8 cellular contexts compared by ENCODE assay signal in genomic region chr1:203627819-203628184, GRCh38. TPM values are rescaled to one million over a fixed set of nuclear protein-coding genes. Genes with fewer than 3 reads are reported as not detected.
DNase-seq lines count a peak whose midpoint lies in the region; ATAC-seq, FAIRE-seq and TF ChIP-seq lines count a peak whose summit lies in the region.

No MANE protein-coding gene starts in this region.

- no peak for ATAC-seq in omental fat pad (ENCODE audit: low FRiP score)
- ATAC-seq in HG02642 (IDR thresholded peaks at IDR 0.05; ENCODE audit: poor library complexity, unreplicated experiment) = no peak

- H3K4me1 ChIP-seq in iPS-18a (ENCODE audit: control insufficient read depth, low read depth, low read length) (peaks cover 23% of the 10 kb centered on the region), small intestine (ENCODE audit: control insufficient read depth in 2 of 2, insufficient read depth in 1 of 2, low read depth in 1 of 2, low read length in 1 of 2) (no peaks in the 10 kb centered on the region)

- H3K9me3 ChIP-seq in iPS-18a (ENCODE audit: control insufficient read depth, low read depth, low read length) (no peaks in the 10 kb centered on the region), small intestine (ENCODE audit: control insufficient read depth, low read depth) (no peaks in the 10 kb centered on the region)

- H3K27ac ChIP-seq in angular gyrus (ENCODE audit: low read depth, low read length) (peak overlapping the region; percentile 59), iPS-18a (ENCODE audit: low read length) (no peak overlapping the region), small intestine (ENCODE audit: low read depth in 1 of 2, low read length in 1 of 2) (peak overlapping the region in 1 of 2 donors; percentile 81)

- DNase-seq in EL (peak; percentile 62), NB4 (ENCODE audit: low read depth) (peak; percentile 66), small intestine (peak; percentile 54), omental fat pad (ENCODE audit: low spot score) (no peak), SW 1271 (lab: John Stamatoyannopoulos, UW) (no peak)

- H3K36me3 ChIP-seq in iPS-18a (ENCODE audit: control insufficient read depth, low read depth, low read length) = no peaks in the 10 kb centered on the region
- no peaks in the 10 kb centered on the region for H3K36me3 ChIP-seq in small intestine (ENCODE audit: control insufficient read depth in 2 of 2, insufficient read depth in 2 of 2, low read length in 2 of 2)

- H3K27me3 ChIP-seq in iPS-18a (ENCODE audit: control insufficient read depth, insufficient read depth, low read length) (peaks cover 33% of the 10 kb centered on the region), small intestine (ENCODE audit: control insufficient read depth in 2 of 2, insufficient read depth in 2 of 2, low read length in 2 of 2) (no peaks in the 10 kb centered on the region)

- no peak overlapping the region for H3K9ac ChIP-seq in iPS-18a (ENCODE audit: low read length)

- no peak for TF ChIP-seq POLR2A in NB4 (IDR thresholded peaks at IDR 0.05; ENCODE audit: extremely low read depth, insufficient read length)

- TF ChIP-seq CTCF in NB4 (IDR thresholded peaks at IDR 0.05; ENCODE audit: low read depth, low read length) (no peak), omental fat pad (IDR thresholded peaks at IDR 0.05) (no peak)

- WGBS in small intestine, 3 donors = 0 to 4% (median 3%) methylated on average over 9 of the region's 9 CpGs

- H3K4me3 ChIP-seq in NB4 (ENCODE audit: low read depth, low read length) = peak overlapping the region; percentile 73
- H3K4me3 ChIP-seq in iPS-18a (ENCODE audit: low read length) = peak overlapping the region; percentile 82
- peak overlapping the region; percentile 21 to 65 for H3K4me3 ChIP-seq in small intestine (ENCODE audit: low read depth in 1 of 2, low read length in 2 of 2)

- no peak for FAIRE-seq in small intestine (lab: Jason Lieb, UNC)

RNA-seq across cellular contexts. Expression of gene ATP2B4, which starts 1.2 kb away (rescaled TPM):
- polyA plus RNA-seq in small intestine = 10 to 100 TPM in 1 of 3 donors, 1 to 10 TPM in 2; 3.5 to 21.8 (median 5.1) TPM
- 100 to 1,000 TPM in 3 of 4 donors, 10 to 100 TPM in 1; 90.4 to 212 (median 146) TPM for total RNA-seq in omental fat pad

Comparison
In these comparisons a context has a peak if more than half of its experiments do, and no peak if none do; other contexts are left out.
1. DNase-seq: peak in EL (single experiment), NB4 (single experiment) and small intestine (single experiment); none in omental fat pad (single experiment) and SW 1271 (0 of 2).
2. Peak in every context shown above with its lines, with median percentiles within 50 percentile points of each other: H3K4me3 ChIP-seq.